Comparison of ENCODE assay signal across 8 cellular contexts in genomic region chr19:49224856-49225255, GRCh38.
DNase-seq lines count a peak whose midpoint lies in the region; ATAC-seq, FAIRE-seq and TF ChIP-seq lines count a peak whose summit lies in the region.

No MANE protein-coding gene starts in this region.

- TF ChIP-seq CTCF in body of pancreas (IDR thresholded peaks at IDR 0.05): peak in 6 of 7 experiments; percentile 33 to 67 (median 55)
- TF ChIP-seq CTCF in HepG2 (CRISPR knock-in tag; IDR thresholded peaks at IDR 0.05): peak; percentile 81
- TF ChIP-seq CTCF in omental fat pad (IDR thresholded peaks at IDR 0.05): no peak

- H3K9ac ChIP-seq in HepG2 (ENCODE audit: insufficient read depth, low read depth, low read length): no peak overlapping the region

- no peaks in the 10 kb centered on the region for H3K4me1 ChIP-seq in body of pancreas
- H3K4me1 ChIP-seq in HepG2 (ENCODE audit: insufficient read depth, low read length): peaks cover 10% of the 10 kb centered on the region

- TF ChIP-seq RAD21 in HepG2 (CRISPR knock-in tag; IDR thresholded peaks at IDR 0.05): peak; percentile 56

- TF ChIP-seq EP300 in HepG2 (IDR thresholded peaks at IDR 0.05; ENCODE audit: low read depth in 2 of 2, low read length in 2 of 2) (no peak), HepG2 (CRISPR knock-in tag; IDR thresholded peaks at IDR 0.05; ENCODE audit: borderline replicate concordance) (no peak)

- no peak overlapping the region for H3K27ac ChIP-seq in body of pancreas
- no peak overlapping the region for H3K27ac ChIP-seq in HepG2 (ENCODE audit: extremely low read length, insufficient read depth, low read length)

- WGBS in body of pancreas, 2 donors: 7 to 10% methylated on average over 8 of the region's 8 CpGs
- 18% methylated on average over 4 of the region's 8 CpGs for WGBS in HepG2 (ENCODE audit: low lambda C conversion rate)

- H2AFZ ChIP-seq in HepG2 (ENCODE audit: low read length): no peak overlapping the region

- DNase-seq in DMS79 treated with DMSO at 0.1 percent for 48 hours (lab: John Stamatoyannopoulos, UW) (peak; percentile 69), HuH-7 (ENCODE audit: low spot score) (peak; percentile 60), NOMO-1 treated with dmso at 0.1 percent for 144 hours (lab: John Stamatoyannopoulos, UW; ENCODE audit: unreplicated experiment) (peak; percentile 16), body of pancreas (peak; percentile 66 to 74 (median 69)), HepG2 (ENCODE audit: low spot score) (peak; percentile 55), omental fat pad (ENCODE audit: low spot score) (no peak)

- no peak overlapping the region for H3K4me2 ChIP-seq in HepG2 (ENCODE audit: low read depth, low read length)

- FAIRE-seq in HepG2 (lab: Jason Lieb, UNC): no peak

- H3K27me3 ChIP-seq in body of pancreas: no peaks in the 10 kb centered on the region
- H3K27me3 ChIP-seq in HepG2 (ENCODE audit: control insufficient read depth in 1 of 2, insufficient read depth in 2 of 2, low read length in 2 of 2): no peaks in the 10 kb centered on the region

- no TSS peak for BruUV-seq in HepG2 (replicated peaks; lab: Mats Ljungman, UMichigan)

- H3K4me3 ChIP-seq in body of pancreas (no peak overlapping the region), HepG2 (replicated peaks in 1 of 3; ENCODE audit: insufficient read depth in 1 of 3, low read depth in 2 of 3, low read length in 3 of 3) (no peak overlapping the region)

- in situ Hi-C loops in HepG2 (cut with HindIII; ENCODE audit: extremely low pct_ligation_motif_present, low pct_unique_long_range_greater_than_20kb): no loop called here

- H3K9me3 ChIP-seq in body of pancreas (no peaks in the 10 kb centered on the region), HepG2 (ENCODE audit: low read length) (no peaks in the 10 kb centered on the region)

- H3K36me3 ChIP-seq in body of pancreas (replicated peaks in 1 of 2; ENCODE audit: insufficient read depth in 1 of 2, low read depth in 2 of 2): no peaks in the 10 kb centered on the region
- H3K36me3 ChIP-seq in HepG2 (replicated peaks in 1 of 2; ENCODE audit: control insufficient read depth in 1 of 2, insufficient read depth in 2 of 2, low read length in 2 of 2): no peaks in the 10 kb centered on the region

- POLR2A ChIA-PET in HepG2 (lab: Yijun Ruan, JAX): interaction anchor here (0.7 kb wide), 1 partner anchor 159 kb away, joined by 5 read pairs; no protein-coding TSS in a partner anchor

- no peaks in the 10 kb centered on the region for H4K20me1 ChIP-seq in HepG2 (ENCODE audit: insufficient read depth, low read length)

- TF ChIP-seq POLR2A in body of pancreas (IDR thresholded peaks at IDR 0.05): no peak
- no peak for TF ChIP-seq POLR2A in HepG2 (IDR thresholded peaks at IDR 0.05; ENCODE audit: insufficient read depth in 1 of 2, low read depth in 2 of 2, low read length in 2 of 2)

- CTCF ChIA-PET in HepG2 (lab: Yijun Ruan, JAX; ENCODE audit: low intra/inter-chr PET ratio, low total read pairs): interaction anchor here (0.9 kb wide), 1 partner anchor 17 kb away, joined by 3 read pairs; no protein-coding TSS in a partner anchor

- intact Hi-C loops in body of pancreas (cut with DNase I): loop anchor here (10.0 kb wide), 1 partner anchor 210 kb away; no protein-coding TSS in a partner anchor
- intact Hi-C loops in HepG2 (cut with micrococcal nuclease; ENCODE audit: unreplicated experiment): no loop called here

- H3K79me2 ChIP-seq in HepG2 (ENCODE audit: insufficient read depth, low read length): no peaks in the 10 kb centered on the region

- ATAC-seq in body of pancreas (peak; percentile 85), HepG2 (peak; percentile 76), GM19035 (IDR thresholded peaks at IDR 0.05; ENCODE audit: unreplicated experiment) (no peak), HG02870 (IDR thresholded peaks at IDR 0.05; ENCODE audit: unreplicated experiment) (no peak), omental fat pad (ENCODE audit: low FRiP score) (no peak)

TF ChIP-seq in HepG2, 621 proteins besides CTCF, POLR2A, EP300 and RAD21:
- peak; percentile 89 for TF ChIP-seq ZNF263 (CRISPR knock-in tag; IDR thresholded peaks at IDR 0.05)
- 0 out of 2 replicates have a peak, but pooled peaks have one; percentile 11 for TF ChIP-seq SAP130 (CRISPR knock-in tag; IDR thresholded peaks at IDR 0.05; ENCODE audit: low read depth)
- peak; percentile 28; the same call in 1 of the 2 replicates for TF ChIP-seq KDM2A (CRISPR knock-in tag; IDR thresholded peaks at IDR 0.05; ENCODE audit: borderline replicate concordance, low read depth)
- TF ChIP-seq ZSCAN31 (CRISPR knock-in tag; IDR thresholded peaks at IDR 0.05; ENCODE audit: low read depth): no peak
- no peak for TF ChIP-seq SIN3B (IDR thresholded peaks at IDR 0.05; ENCODE audit: low read length)
- no peak for TF ChIP-seq DR1 (CRISPR knock-in tag; IDR thresholded peaks at IDR 0.05)
- TF ChIP-seq XRCC5 (optimal IDR thresholded peaks at IDR 0.05; ENCODE audit: low read length): peak; percentile 20
- TF ChIP-seq SMC3 (IDR thresholded peaks at IDR 0.05; ENCODE audit: low read length): peak; percentile 52; the same call in 1 of the 2 replicates
- peak; percentile 82 for TF ChIP-seq STAG1 (CRISPR knock-in tag; IDR thresholded peaks at IDR 0.05)
- no peak for TF ChIP-seq HBP1 (CRISPR knock-in tag; IDR thresholded peaks at IDR 0.05; ENCODE audit: low read depth)

Comparison
In these comparisons a context has a peak if more than half of its experiments do, and no peak if none do; other contexts are left out.
1. ATAC-seq: peak in body of pancreas (single experiment) and HepG2 (single experiment); none in GM19035 (single experiment), HG02870 (single experiment) and omental fat pad (single experiment).
2. CTCF ChIP-seq: peak in body of pancreas (6 of 7) and HepG2 (single experiment); none in omental fat pad (0 of 3).